ENCODE assay signal across 13 cellular contexts in the genomic region with DNA sequence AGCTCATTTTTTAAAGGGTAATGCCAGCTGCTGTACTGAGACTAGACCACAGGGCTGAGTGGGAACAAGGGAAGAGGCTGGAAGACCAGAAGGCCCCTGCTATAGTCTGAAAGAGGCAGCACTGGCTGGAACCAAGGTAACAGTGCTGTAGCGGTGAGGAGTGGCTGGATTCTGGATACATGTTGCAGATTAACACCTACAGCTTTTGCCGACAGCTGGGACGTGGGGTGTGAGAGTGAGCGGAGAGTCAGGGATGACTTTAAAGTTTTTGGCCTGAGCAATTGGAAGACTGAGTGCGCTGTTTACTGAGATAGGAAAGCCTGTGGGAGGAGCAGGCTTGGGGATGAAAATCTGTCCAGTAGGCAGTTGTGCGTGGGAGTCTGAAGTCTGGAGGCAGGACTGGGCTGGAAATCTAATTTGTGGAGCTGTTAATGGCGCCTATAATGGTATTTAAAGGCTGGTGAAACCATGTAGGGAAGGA. TPM values are rescaled to one million over a fixed set of nuclear protein-coding genes. Genes with fewer than 3 reads are reported as not detected.
DNase-seq lines count a peak whose midpoint lies in the region; ATAC-seq, FAIRE-seq and TF ChIP-seq lines count a peak whose summit lies in the region.
"Had no signal": no experiment of that assay in that cellular context is flagged by ENCODE, and none has a peak within 500 bp of the region (broad histone marks: within the 10 kb centered on the region; RNA-seq: fewer than 3 reads in every experiment).

No MANE protein-coding gene starts in this region.

- TF ChIP-seq POLR2A in spleen (IDR thresholded peaks at IDR 0.05) (no peak), GM12891 (IDR thresholded peaks at IDR 0.05; ENCODE audit: low read depth, low read length) (no peak)

- H3K27me3 ChIP-seq in NT2/D1 (ENCODE audit: insufficient read depth, insufficient read length) (no peaks in the 10 kb centered on the region), spleen (replicated peaks in 1 of 7) (no peaks in the 10 kb centered on the region)
- H3K27me3 ChIP-seq: breast epithelium had no signal

- FAIRE-seq in GM12891 (lab: Jason Lieb, UNC) = no peak

- intact Hi-C loops in spleen (cut with DNase I; ENCODE audit: low total_unique reads) = loop anchor here (10.0 kb wide), 1 partner anchor 89 kb away; no protein-coding TSS in a partner anchor

- peaks cover 27% of the 10 kb centered on the region for H3K4me1 ChIP-seq in NT2/D1 (ENCODE audit: insufficient read depth, insufficient read length)
- H3K4me1 ChIP-seq in spleen = peaks cover 0 to 33% (median 21%) of the 10 kb centered on the region in 6 donors
- H3K4me1 ChIP-seq: breast epithelium had no signal

- H3K27ac ChIP-seq in cingulate gyrus (ENCODE audit: low read depth, low read length) = peak overlapping the region; percentile 0
- H3K27ac ChIP-seq in spleen = peak overlapping the region in 5 of 8 donors; percentile 22 to 72 (median 56)

- H3K4me3 ChIP-seq in NT2/D1 (ENCODE audit: insufficient read length, low read depth) = peak overlapping the region; percentile 46
- H3K4me3 ChIP-seq in spleen = no peak overlapping the region

- no peak for ATAC-seq in GM21390 (IDR thresholded peaks at IDR 0.05; ENCODE audit: unreplicated experiment)

- TF ChIP-seq CTCF in spleen (IDR thresholded peaks at IDR 0.05 in 8 of 11, conservative IDR thresholded peaks at IDR 0.05 in 3 of 11) = no peak

- DNase-seq in NT2/D1 (ENCODE audit: low read depth, low spot score) = no peak
- peak; percentile 53 for DNase-seq in middle frontal gyrus (ENCODE audit: extremely low spot score, low spot score)
- no peak for DNase-seq in spleen
- DNase-seq in GM12891 (ENCODE audit: insufficient read length, low spot score) = no peak
- no peak for DNase-seq in HPDE6-E6E7 (ENCODE audit: extremely low spot score)
- DNase-seq: activated CD4-positive, alpha-beta T cell treated with anti-CD3 and anti-CD28 coated beads for 36 hours; activated T-cell treated with anti-CD3 and anti-CD28 coated beads, Interleukin-2, amount 50 U/mL, for 72 hours; midbrain; NCI-H2171; SW 1271 had no signal

- 79 to 95% (median 87%) methylated on average over 7 of the region's 7 CpGs for WGBS in spleen, 5 donors

- no peaks in the 10 kb centered on the region for H3K9me3 ChIP-seq in NT2/D1 (ENCODE audit: insufficient read depth, low read length)
- no peaks in the 10 kb centered on the region for H3K9me3 ChIP-seq in spleen
- H3K9me3 ChIP-seq: breast epithelium had no signal

- H3K36me3 ChIP-seq in NT2/D1 (ENCODE audit: insufficient read depth, insufficient read length, low read length) (peaks cover 41% of the 10 kb centered on the region), spleen (peaks cover 0 to 29% (median 14%) of the 10 kb centered on the region in 6 donors)
- H3K36me3 ChIP-seq: breast epithelium had no signal

- peak overlapping the region; percentile 77 for H3K9ac ChIP-seq in NT2/D1 (ENCODE audit: insufficient read length, low read depth)

TF ChIP-seq in GM12891, 5 proteins besides CTCF, POLR2A, EP300 and RAD21:
- no peak for TF ChIP-seq SPI1 (IDR thresholded peaks at IDR 0.05; ENCODE audit: low read depth, low read length)
- TF ChIP-seq POU2F2 (IDR thresholded peaks at IDR 0.05; ENCODE audit: low read depth, low read length) = no peak
- TF ChIP-seq TAF1 (IDR thresholded peaks at IDR 0.05; ENCODE audit: low read depth, low read length) = no peak
- no peak for TF ChIP-seq POLR2AphosphoS5 (IDR thresholded peaks at IDR 0.05; ENCODE audit: low read depth, low read length)
- no peak for TF ChIP-seq PAX5 (IDR thresholded peaks at IDR 0.05; ENCODE audit: insufficient read depth, low read length, severe bottlenecking)

RNA-seq across cellular contexts. Expression of a gene that starts 26.5 kb away (rescaled TPM):
- 1 to 10 TPM in 5 of 7 donors, under 1 TPM in 2; 0.64 to 3.2 (median 2.0) TPM for total RNA-seq in spleen
- 1 to 10 TPM in 1 of 3 donors, under 1 TPM in 2; 0.26 to 2.6 (median 0.35) TPM for polyA plus RNA-seq in spleen
- not detected for polyA plus RNA-seq in GM12891 (2012; ENCODE audit: low read depth, missing spikeins)
- total RNA-seq: activated CD4-positive, alpha-beta T cell treated with anti-CD3 and anti-CD28 coated beads for 36 hours; activated T-cell treated with anti-CD3 and anti-CD28 coated beads, Interleukin-2, amount 50 U/mL, for 72 hours had no signal
